ENCODE assay signal across 13 cellular contexts in the genomic region with DNA sequence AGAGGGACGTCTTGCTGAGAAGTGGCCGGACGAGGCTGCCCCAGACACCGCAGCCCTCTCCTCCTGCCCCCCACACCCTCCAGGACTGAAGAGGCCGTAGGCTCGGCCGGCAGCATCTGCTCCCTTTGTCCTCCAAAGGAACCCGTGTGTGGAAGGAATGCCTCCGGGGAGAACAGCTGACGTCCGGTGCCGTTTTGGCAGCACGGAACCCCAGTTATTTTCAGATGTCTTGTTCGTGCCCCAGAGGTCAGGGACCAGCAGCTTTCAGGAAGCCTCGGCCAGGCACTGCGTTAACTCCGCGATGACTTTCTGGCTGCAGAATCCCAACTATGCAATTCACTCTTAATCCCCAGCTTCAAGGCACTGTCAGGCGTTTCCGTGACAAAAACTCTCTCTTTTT. TPM values are rescaled to one million over a fixed set of nuclear protein-coding genes. Genes with fewer than 3 reads are reported as not detected.
DNase-seq lines count a peak whose midpoint lies in the region; ATAC-seq and TF ChIP-seq lines count a peak whose summit lies in the region.
"Had no signal": no experiment of that assay in that cellular context is flagged by ENCODE, and none has a peak within 500 bp of the region (broad histone marks: within the 10 kb centered on the region; RNA-seq: fewer than 3 reads in every experiment).

No MANE protein-coding gene starts in this region.

- no peaks in the 10 kb centered on the region for H3K4me1 Mint-ChIP-seq in activated T-cell treated with anti-CD3 and anti-CD28 coated beads, Interleukin-2, amount 50 U/mL, for 72 hours (ENCODE audit: low read depth)

- TF ChIP-seq POLR2A in heart left ventricle (IDR thresholded peaks at IDR 0.05) (no peak), ovary (IDR thresholded peaks at IDR 0.05) (no peak)

- TF ChIP-seq CTCF in heart left ventricle (IDR thresholded peaks at IDR 0.05) (no peak), ovary (IDR thresholded peaks at IDR 0.05) (no peak)

- ATAC-seq in heart left ventricle (peak; percentile 65 to 92 (median 87)), HG02981 (IDR thresholded peaks at IDR 0.05; ENCODE audit: unreplicated experiment) (no peak)
- ATAC-seq in activated T-cell treated with anti-CD3 and anti-CD28 coated beads, Interleukin-2, amount 50 U/mL, for 72 hours (replicated peaks in 1 of 2), result no peak

- no peaks in the 10 kb centered on the region for H3K36me3 ChIP-seq in ES-I3 (ENCODE audit: insufficient read depth, low read length)
- H3K36me3 ChIP-seq in heart left ventricle, result no peaks in the 10 kb centered on the region
- no peaks in the 10 kb centered on the region for H3K36me3 ChIP-seq in ovary
- H3K36me3 ChIP-seq: ascending aorta had no signal

- H3K9ac ChIP-seq in ES-I3 (ENCODE audit: low read depth, low read length), result peak overlapping the region; percentile 7; the same call in 1 of the 2 replicates

- peak overlapping the region in 7 of 12 donors; percentile 8 to 34 (median 20) for H3K4me3 ChIP-seq in heart left ventricle
- no peak overlapping the region for H3K4me3 ChIP-seq in ovary
- H3K4me3 ChIP-seq: ascending aorta, PC-9 had no signal

- 6 to 9% (median 8%) methylated on average over 17 to 20 of the region's 20 CpGs for WGBS in heart left ventricle, 4 donors
- WGBS in ovary, 3 donors, result 7 to 8% (median 7%) methylated on average over 20 of the region's 20 CpGs

- TF ChIP-seq EP300 in ovary (IDR thresholded peaks at IDR 0.05), result no peak

- no peaks in the 10 kb centered on the region for H3K36me3 Mint-ChIP-seq in activated T-cell treated with anti-CD3 and anti-CD28 coated beads, Interleukin-2, amount 50 U/mL, for 72 hours (ENCODE audit: insufficient read depth in 2 of 2)

- H3K27ac ChIP-seq in heart left ventricle (peak overlapping the region in 9 of 12 donors; percentile 15 to 76 (median 58)), ovary (no peak overlapping the region)
- H3K27ac ChIP-seq: ascending aorta, PC-9 had no signal

- no peak overlapping the region for H3K4me3 Mint-ChIP-seq in activated T-cell treated with anti-CD3 and anti-CD28 coated beads, Interleukin-2, amount 50 U/mL, for 72 hours

- H3K9me3 ChIP-seq in ES-I3 (ENCODE audit: control insufficient read depth, insufficient read depth, low read length) (no peaks in the 10 kb centered on the region), heart left ventricle (no peaks in the 10 kb centered on the region), ovary (no peaks in the 10 kb centered on the region)
- H3K9me3 ChIP-seq: ascending aorta had no signal

- no peak overlapping the region for H3K27ac Mint-ChIP-seq in activated T-cell treated with anti-CD3 and anti-CD28 coated beads, Interleukin-2, amount 50 U/mL, for 72 hours

- H3K4me1 ChIP-seq in ES-I3 (ENCODE audit: insufficient read depth, low read length), result no peaks in the 10 kb centered on the region
- peaks cover 0 to 11% (median 4%) of the 10 kb centered on the region in 12 donors for H3K4me1 ChIP-seq in heart left ventricle
- H3K4me1 ChIP-seq in ovary (ENCODE audit: insufficient read depth), result peaks cover 1% of the 10 kb centered on the region
- H3K4me1 ChIP-seq: ascending aorta had no signal

- intact Hi-C loops in heart left ventricle (cut with DNase I) (no loop called here), ovary (cut with DNase I) (no loop called here)

- no peaks in the 10 kb centered on the region for H3K27me3 Mint-ChIP-seq in activated T-cell treated with anti-CD3 and anti-CD28 coated beads, Interleukin-2, amount 50 U/mL, for 72 hours (ENCODE audit: low read depth)

- DNase-seq in amniotic stem cell (lab: John Stamatoyannopoulos, UW) (peak; percentile 58), heart left ventricle (peak in 4 of 5 donors; percentile 65 to 74 (median 70)), ovary (peak in 3 of 5 donors; percentile 36 to 56 (median 44)), NCI-H1105 treated with DMSO at 0.1 percent for 48 hours (lab: John Stamatoyannopoulos, UW) (no peak)
- DNase-seq in activated CD8-positive, alpha-beta memory T cell treated with anti-CD3 and anti-CD28 coated beads, Interleukin-2, amount 50 U/mL, for 4 hours, result no peak
- DNase-seq in activated T-cell treated with anti-CD3 and anti-CD28 coated beads, Interleukin-2, amount 50 U/mL, for 72 hours, result no peak
- DNase-seq: activated CD8-positive, alpha-beta memory T cell treated with anti-CD3 and anti-CD28 coated beads, Interleukin-2, amount 50 U/mL, for 48 hours; NCI-H1436 treated with DMSO at 0.1 percent for 48 hours; PC-9; stimulated activated naive CD4-positive, alpha-beta T cell had no signal

- no peaks in the 10 kb centered on the region for H3K27me3 ChIP-seq in heart left ventricle
- no peaks in the 10 kb centered on the region for H3K27me3 ChIP-seq in ovary
- H3K27me3 ChIP-seq: ascending aorta had no signal

- no peaks in the 10 kb centered on the region for H3K9me3 Mint-ChIP-seq in activated T-cell treated with anti-CD3 and anti-CD28 coated beads, Interleukin-2, amount 50 U/mL, for 72 hours

RNA-seq across cellular contexts. Expression of gene PPP2R3B, which starts 10.9 kb away (rescaled TPM):
- 100 to 1,000 TPM in 8 of 9 donors, 10 to 100 TPM in 1; 98.3 to 186 (median 113) TPM for total RNA-seq in heart left ventricle
- 100 to 1,000 TPM in 1 of 2 donors, 10 to 100 TPM in 1; 60.9 to 181 TPM for polyA plus RNA-seq in heart left ventricle
- total RNA-seq in ovary, result 10 to 100 TPM; 11.8 to 25.0 (median 18.4) TPM
- 10 to 100 TPM in 1 of 2 donors, 1 to 10 TPM in 1; 2.3 to 22.8 TPM for polyA plus RNA-seq in ovary
- total RNA-seq in activated T-cell treated with anti-CD3 and anti-CD28 coated beads, Interleukin-2, amount 50 U/mL, for 72 hours, result 10 to 100 TPM; 44.7 to 50.1 TPM

Comparison
In these comparisons a context has a peak if more than half of its experiments do, and no peak if none do; other contexts are left out.
1. DNase-seq: peak in amniotic stem cell (single experiment), heart left ventricle (4 of 5) and ovary (3 of 5); none in NCI-H1105 treated with DMSO at 0.1 percent for 48 hours (single experiment), activated CD8-positive, alpha-beta memory T cell treated with anti-CD3 and anti-CD28 coated beads, Interleukin-2, amount 50 U/mL, for 4 hours (single experiment) and activated T-cell treated with anti-CD3 and anti-CD28 coated beads, Interleukin-2, amount 50 U/mL, for 72 hours (0 of 2).
2. ATAC-seq: peak in heart left ventricle (4 of 4); none in activated T-cell treated with anti-CD3 and anti-CD28 coated beads, Interleukin-2, amount 50 U/mL, for 72 hours (0 of 2) and HG02981 (single experiment).
3. H3K27ac ChIP-seq: peak in heart left ventricle (9 of 12); none in ovary (0 of 2).